In genomic region chr1:112629256-112629655, GRCh38 we compare ENCODE assay signal across 24 cellular contexts. TPM values are rescaled to one million over a fixed set of nuclear protein-coding genes. Genes with fewer than 3 reads are reported as not detected.
A peak's percentile ranks its signal among the peaks of the same experiment; 100 is the strongest.
DNase-seq lines count a peak whose midpoint lies in the region; ATAC-seq and TF ChIP-seq lines count a peak whose summit lies in the region.
"Had no signal": no experiment of that assay in that cellular context is flagged by ENCODE, and none has a peak within 500 bp of the region (broad histone marks: within the 10 kb centered on the region; RNA-seq: fewer than 3 reads in every experiment).

No MANE protein-coding gene starts in this region.

- H3K4me2 ChIP-seq in OCI-LY7 (ENCODE audit: low read length) = no peak overlapping the region
- H3K4me2 ChIP-seq: GM23338 had no signal

- POLR2A ChIA-PET in Panc1 (lab: Charles Lee) = no interaction called here
- POLR2A ChIA-PET in OCI-LY7 (lab: Charles Lee) = interaction anchor here (0.6 to 2.3 kb wide), 2 partner anchors 9 to 18 kb away, joined by 3 to 6 read pairs; no protein-coding TSS in a partner anchor

- intact Hi-C loops in Panc1 (cut with micrococcal nuclease; ENCODE audit: unreplicated experiment) (no loop called here), OCI-LY7 (cut with micrococcal nuclease; ENCODE audit: unreplicated experiment) (loop anchor here (10.0 kb wide), 1 partner anchor 326 kb away; the partner anchor contains the start of gene SLC16A1)

- no peak overlapping the region for H3K4me3 ChIP-seq in Panc1 (ENCODE audit: low read depth in 2 of 2, low read length in 2 of 2)
- H3K4me3 ChIP-seq in OCI-LY7 (ENCODE audit: low read depth, low read length, poor library complexity, severe bottlenecking) = no peak overlapping the region
- H3K4me3 ChIP-seq: GM23338, right lobe of liver, spleen, thyroid gland had no signal

- CTCF ChIA-PET in Panc1 (lab: Charles Lee) (no interaction called here), OCI-LY7 (lab: Charles Lee; ENCODE audit: unreplicated experiment) (no interaction called here)

- no peaks in the 10 kb centered on the region for H3K9me3 Mint-ChIP-seq in activated naive CD8-positive, alpha-beta T cell (ENCODE audit: low read depth)
- no peaks in the 10 kb centered on the region for H3K9me3 Mint-ChIP-seq in activated naive CD8-positive, alpha-beta T cell treated with anti-CD3 and anti-CD28 coated beads for 36 hours
- H3K9me3 Mint-ChIP-seq in memory B cell = no peaks in the 10 kb centered on the region
- H3K9me3 Mint-ChIP-seq: dendritic cell treated with granulocyte-macrophage colony-stimulating factor and Interleukin-4, amounts not matched to agents 40 ng/mL and 50 ng/mL, for 4 days; endodermal cell; GM23338 had no signal

- H3K27me3 ChIP-seq in Panc1 (ENCODE audit: control insufficient read depth, insufficient read depth, low read length) = no peaks in the 10 kb centered on the region
- H3K27me3 ChIP-seq: right lobe of liver, spleen, thyroid gland had no signal

- H3K9me3 ChIP-seq in Panc1 (ENCODE audit: control insufficient read depth, insufficient read depth, low read depth, low read length) (no peaks in the 10 kb centered on the region), OCI-LY7 (ENCODE audit: low read length) (no peaks in the 10 kb centered on the region)
- H3K9me3 ChIP-seq: right lobe of liver, spleen, thyroid gland had no signal

- in situ Hi-C loops in Panc1 (cut with HindIII; ENCODE audit: low pct_unique_long_range_greater_than_20kb, low sequenced_read_pairs) = no loop called here

- H4K20me1 ChIP-seq in OCI-LY7 (ENCODE audit: insufficient read depth, low read length) = peaks cover 74% of the 10 kb centered on the region

- no peaks in the 10 kb centered on the region for H3K27me3 Mint-ChIP-seq in activated naive CD8-positive, alpha-beta T cell
- no peaks in the 10 kb centered on the region for H3K27me3 Mint-ChIP-seq in activated naive CD8-positive, alpha-beta T cell treated with anti-CD3 and anti-CD28 coated beads for 36 hours
- H3K27me3 Mint-ChIP-seq in memory B cell = no peaks in the 10 kb centered on the region
- H3K27me3 Mint-ChIP-seq: dendritic cell treated with granulocyte-macrophage colony-stimulating factor and Interleukin-4, amounts not matched to agents 40 ng/mL and 50 ng/mL, for 4 days had no signal

- H3K27ac Mint-ChIP-seq in activated naive CD8-positive, alpha-beta T cell = peak overlapping the region; percentile 24
- H3K27ac Mint-ChIP-seq in activated naive CD8-positive, alpha-beta T cell treated with anti-CD3 and anti-CD28 coated beads for 36 hours = no peak overlapping the region
- H3K27ac Mint-ChIP-seq in memory B cell = peak overlapping the region; percentile 33
- H3K27ac Mint-ChIP-seq: dendritic cell treated with granulocyte-macrophage colony-stimulating factor and Interleukin-4, amounts not matched to agents 40 ng/mL and 50 ng/mL, for 4 days; endodermal cell; GM23338 had no signal

- H3K36me3 ChIP-seq in Panc1 (ENCODE audit: control insufficient read depth, insufficient read depth, low read length) (no peaks in the 10 kb centered on the region; the same call in 1 of the 2 replicates), OCI-LY7 (ENCODE audit: insufficient read depth, low read length) (peaks cover 90% of the 10 kb centered on the region)
- H3K36me3 ChIP-seq: right lobe of liver, thyroid gland had no signal

- H3K9me2 ChIP-seq in OCI-LY7 (ENCODE audit: insufficient read depth, low read length) = no peaks in the 10 kb centered on the region

- no peak overlapping the region for H2AFZ ChIP-seq in OCI-LY7 (ENCODE audit: low read length)
- H2AFZ ChIP-seq: GM23338 had no signal

- H3K4me3 Mint-ChIP-seq in activated naive CD8-positive, alpha-beta T cell = peak overlapping the region; percentile 11
- no peak overlapping the region for H3K4me3 Mint-ChIP-seq in activated naive CD8-positive, alpha-beta T cell treated with anti-CD3 and anti-CD28 coated beads for 36 hours
- peak overlapping the region; percentile 0 for H3K4me3 Mint-ChIP-seq in memory B cell
- H3K4me3 Mint-ChIP-seq: dendritic cell treated with granulocyte-macrophage colony-stimulating factor and Interleukin-4, amounts not matched to agents 40 ng/mL and 50 ng/mL, for 4 days; endodermal cell; GM23338 had no signal

- H3K79me2 ChIP-seq in OCI-LY7 (ENCODE audit: insufficient read depth, low read depth, low read length) = peaks cover 100% of the 10 kb centered on the region

- peaks cover 17% of the 10 kb centered on the region for H3K4me1 ChIP-seq in Panc1 (ENCODE audit: control insufficient read depth, insufficient read depth, low read length)
- H3K4me1 ChIP-seq in OCI-LY7 (ENCODE audit: insufficient read depth, low read length, poor library complexity, severe bottlenecking) = peaks cover 46% of the 10 kb centered on the region

- DNase-seq in activated naive CD8-positive, alpha-beta T cell treated with anti-CD3 and anti-CD28 coated beads for 36 hours = no peak
- DNase-seq in Panc1 (ENCODE audit: low read depth, low spot score) (no peak), memory B cell (ENCODE audit: low spot score in 2 of 2) (no peak), NCI-H1436 treated with DMSO at 0.1 percent for 48 hours (lab: John Stamatoyannopoulos, UW) (no peak), OCI-LY7 (ENCODE audit: low spot score) (no peak)
- DNase-seq: activated CD4-positive, alpha-beta T cell treated with anti-CD3 and anti-CD28 coated beads, Interleukin-2, amount 50 U/mL, for 1 hour; activated gamma-delta T cell treated with Interleukin-2 at 50 U/mL for 16 hours; central memory CD4-positive, alpha-beta T cell; endodermal cell; left colon; NCI-H1694; NCI-H446; NCI-H748 treated with DMSO at 0.1 percent for 48 hours; right lobe of liver; SHP77 treated with DMSO at 0.1 percent for 48 hours; spleen; stimulated activated CD4-positive, alpha-beta T cell treated with anti-CD3 and anti-CD28 coated beads, Interleukin-2, amount 100 ng/mL, for 24 hours; stimulated activated CD8-positive, alpha-beta memory T cell treated with anti-CD3 and anti-CD28 coated beads, Interleukin-4, amount 100 ng/mL, for 48 hours; thyroid gland had no signal

- no TSS peak for BruUV-seq in Panc1 (replicated peaks; lab: Mats Ljungman, UMichigan)
- no TSS peak for BruUV-seq in OCI-LY7 (replicated peaks; lab: Mats Ljungman, UMichigan)

- TF ChIP-seq CTCF in Panc1 (IDR thresholded peaks at IDR 0.05) (no peak), OCI-LY7 (conservative IDR thresholded peaks at IDR 0.05; ENCODE audit: low read length) (no peak)

- H3K4me1 Mint-ChIP-seq in activated naive CD8-positive, alpha-beta T cell (ENCODE audit: low read depth) = peaks cover 88% of the 10 kb centered on the region
- peaks cover 74% of the 10 kb centered on the region for H3K4me1 Mint-ChIP-seq in activated naive CD8-positive, alpha-beta T cell treated with anti-CD3 and anti-CD28 coated beads for 36 hours
- peaks cover 63% of the 10 kb centered on the region for H3K4me1 Mint-ChIP-seq in memory B cell
- H3K4me1 Mint-ChIP-seq: GM23338 had no signal

- peak overlapping the region; percentile 51 for H3K27ac ChIP-seq in Panc1 (ENCODE audit: low read length)
- no peak overlapping the region for H3K27ac ChIP-seq in OCI-LY7 (ENCODE audit: low read depth, low read length, poor library complexity, severe bottlenecking)
- H3K27ac ChIP-seq: right lobe of liver, thyroid gland, VCaP had no signal

- ATAC-seq in Panc1 (no peak), memory B cell (ENCODE audit: low read depth) (no peak), GM18867 (IDR thresholded peaks at IDR 0.05; ENCODE audit: unreplicated experiment) (no peak)
- ATAC-seq: GM23338, left colon, right lobe of liver had no signal

- peaks cover 34% of the 10 kb centered on the region for H3K36me3 Mint-ChIP-seq in activated naive CD8-positive, alpha-beta T cell
- peaks cover 77% of the 10 kb centered on the region for H3K36me3 Mint-ChIP-seq in activated naive CD8-positive, alpha-beta T cell treated with anti-CD3 and anti-CD28 coated beads for 36 hours
- peaks cover 37% of the 10 kb centered on the region for H3K36me3 Mint-ChIP-seq in memory B cell

RNA-seq across cellular contexts. Expression of gene CAPZA1, which starts 9.6 kb away (rescaled TPM):
- 100 to 1,000 TPM; 243 to 245 TPM for total RNA-seq in activated naive CD8-positive, alpha-beta T cell treated with anti-CD3 and anti-CD28 coated beads for 36 hours
- total RNA-seq in Panc1 (2021; ENCODE audit: unreplicated experiment) (128 TPM), OCI-LY7 (2022) (234 and 246 TPM in 2 replicates)
- polyA plus RNA-seq in Panc1 (2012; ENCODE audit: insufficient read length) = 101 TPM
- 234 and 274 TPM in 2 replicates for total RNA-seq in OCI-LY7 (2014; rRNA removed; shearing (Covaris generic))

RNA-seq across cellular contexts. Expression of gene ST7L, which starts 10.3 kb away (rescaled TPM):
- 10 to 100 TPM; 11.4 to 12.7 TPM for total RNA-seq in activated naive CD8-positive, alpha-beta T cell treated with anti-CD3 and anti-CD28 coated beads for 36 hours
- total RNA-seq in Panc1 (2021; ENCODE audit: unreplicated experiment) (13.4 TPM), OCI-LY7 (2022) (22.8 and 25.8 TPM in 2 replicates)
- polyA plus RNA-seq in Panc1 (2012; ENCODE audit: insufficient read length) = 12.6 TPM
- total RNA-seq in OCI-LY7 (2014; rRNA removed; shearing (Covaris generic)) = 17.3 and 20.2 TPM in 2 replicates

RNA-seq across cellular contexts. Expression of gene MOV10, which starts 45.2 kb away (rescaled TPM):
- 10 to 100 TPM; 66.1 to 66.4 TPM for total RNA-seq in activated naive CD8-positive, alpha-beta T cell treated with anti-CD3 and anti-CD28 coated beads for 36 hours
- total RNA-seq in Panc1 (2021; ENCODE audit: unreplicated experiment) (106 TPM), OCI-LY7 (2022) (30.4 and 32.4 TPM in 2 replicates)
- polyA plus RNA-seq in Panc1 (2012; ENCODE audit: insufficient read length) = 88.0 TPM
- 24.4 and 28.2 TPM in 2 replicates for total RNA-seq in OCI-LY7 (2014; rRNA removed; shearing (Covaris generic))
